ENCODE assay signal across 15 cellular contexts in genomic region chr2:2664989-2665833, GRCh38.
DNase-seq lines count a peak whose midpoint lies in the region; ATAC-seq lines count a peak whose summit lies in the region.
"Had no signal": no experiment of that assay in that cellular context is flagged by ENCODE, and none has a peak within 500 bp of the region (broad histone marks: within the 10 kb centered on the region; RNA-seq: fewer than 3 reads in every experiment).

No MANE protein-coding gene starts in this region.

- no peak overlapping the region for H2BK5ac ChIP-seq in mesendoderm (ENCODE audit: low read length)

- no peak for DNase-seq in activated T-cell treated with anti-CD3 and anti-CD28 coated beads, Interleukin-2, amount 50 U/mL, for 4 hours
- DNase-seq in activated T-cell treated with anti-CD3 and anti-CD28 coated beads, Interleukin-2, amount 50 U/mL, for 24 hours: no peak
- DNase-seq in SW480 (ENCODE audit: low spot score) (peak; percentile 90), islet precursor cell (peak; percentile 98), stromal cell of bone marrow (ENCODE audit: low read depth) (peak; percentile 3), T-helper 9 cell (no peak), left colon (no peak), mesendoderm (no peak)
- DNase-seq: activated CD4-positive, alpha-beta T cell treated with anti-CD3 and anti-CD28 coated beads for 4 hours; activated naive CD4-positive, alpha-beta T cell treated with anti-CD3 and anti-CD28 coated beads for 36 hours; dermis blood vessel endothelial cell; KBM-7; mucosa of descending colon; stimulated activated CD8-positive, alpha-beta memory T cell treated with anti-CD3 and anti-CD28 coated beads, Interleukin-4, amount 100 ng/mL, for 48 hours had no signal

- peak; percentile 16 to 32 for ATAC-seq in activated T-cell treated with anti-CD3 and anti-CD28 coated beads, Interleukin-2, amount 50 U/mL, for 4 hours
- no peak for ATAC-seq in left colon
- ATAC-seq: mucosa of descending colon, Right ventricle myocardium inferior had no signal

- no CpG with 5 or more reads among the region's 28 CpGs for whole genome bisulfite sequencing in mesendoderm (ENCODE audit: extremely low coverage, insufficient coverage, low lambda C conversion rate)

- no peak overlapping the region for H3K4me2 ChIP-seq in mesendoderm (ENCODE audit: low read length)

- intact Hi-C loops in left colon (cut with DNase I, micrococcal nuclease): no loop called here

- H3K4me1 Mint-ChIP-seq in activated T-cell treated with anti-CD3 and anti-CD28 coated beads, Interleukin-2, amount 50 U/mL, for 4 hours (ENCODE audit: low read depth): no peaks in the 10 kb centered on the region
- H3K4me1 Mint-ChIP-seq in activated T-cell treated with anti-CD3 and anti-CD28 coated beads, Interleukin-2, amount 50 U/mL, for 24 hours (ENCODE audit: low read depth): no peaks in the 10 kb centered on the region

- no peak overlapping the region for H3K27ac ChIP-seq in mesendoderm (ENCODE audit: low read depth, low read length)

- no peaks in the 10 kb centered on the region for H3K79me1 ChIP-seq in mesendoderm (ENCODE audit: low read length)

- H3K27me3 ChIP-seq in mesendoderm (ENCODE audit: insufficient read depth, low read length, poor library complexity): no peaks in the 10 kb centered on the region

- no peak overlapping the region for H3K4ac ChIP-seq in mesendoderm (ENCODE audit: low read depth, low read length)

- no peaks in the 10 kb centered on the region for H3K36me3 Mint-ChIP-seq in activated T-cell treated with anti-CD3 and anti-CD28 coated beads, Interleukin-2, amount 50 U/mL, for 4 hours (ENCODE audit: insufficient read depth)
- H3K36me3 Mint-ChIP-seq in activated T-cell treated with anti-CD3 and anti-CD28 coated beads, Interleukin-2, amount 50 U/mL, for 24 hours (ENCODE audit: low read depth): no peaks in the 10 kb centered on the region

- no peak overlapping the region for H3K23ac ChIP-seq in mesendoderm (ENCODE audit: low read length)

- peaks cover 5% of the 10 kb centered on the region for H3K9me3 Mint-ChIP-seq in activated T-cell treated with anti-CD3 and anti-CD28 coated beads, Interleukin-2, amount 50 U/mL, for 4 hours
- no peaks in the 10 kb centered on the region for H3K9me3 Mint-ChIP-seq in activated T-cell treated with anti-CD3 and anti-CD28 coated beads, Interleukin-2, amount 50 U/mL, for 24 hours

- H3K18ac ChIP-seq in mesendoderm (ENCODE audit: low read length): no peak overlapping the region

- H3K79me2 ChIP-seq in mesendoderm (ENCODE audit: control insufficient read depth, insufficient read depth, low read length): no peaks in the 10 kb centered on the region

- no peak overlapping the region for H3K56ac ChIP-seq in mesendoderm (ENCODE audit: low read length)

- H3K4me3 ChIP-seq in mesendoderm (ENCODE audit: low read length): no peak overlapping the region
- H3K4me3 ChIP-seq: mucosa of descending colon had no signal

- H2BK15ac ChIP-seq in mesendoderm (replicated peaks; ENCODE audit: low read depth): no peak overlapping the region

- no peak overlapping the region for H2AK5ac ChIP-seq in mesendoderm (ENCODE audit: low read length)

- no peak overlapping the region for H4K8ac ChIP-seq in mesendoderm (ENCODE audit: low read depth, low read length)

- H3K9ac ChIP-seq in mesendoderm (ENCODE audit: low read length): no peak overlapping the region

- H3K27ac Mint-ChIP-seq in activated T-cell treated with anti-CD3 and anti-CD28 coated beads, Interleukin-2, amount 50 U/mL, for 24 hours: no peak overlapping the region
- H3K27ac Mint-ChIP-seq: activated naive CD4-positive, alpha-beta T cell treated with anti-CD3 and anti-CD28 coated beads for 36 hours had no signal

- no peak overlapping the region for H2BK120ac ChIP-seq in mesendoderm (ENCODE audit: low read depth, low read length)

- H3K4me1 ChIP-seq in mesendoderm (ENCODE audit: control insufficient read depth, low read depth, low read length): no peaks in the 10 kb centered on the region

- no peak overlapping the region for H3K4me3 Mint-ChIP-seq in activated T-cell treated with anti-CD3 and anti-CD28 coated beads, Interleukin-2, amount 50 U/mL, for 4 hours
- no peak overlapping the region for H3K4me3 Mint-ChIP-seq in activated T-cell treated with anti-CD3 and anti-CD28 coated beads, Interleukin-2, amount 50 U/mL, for 24 hours
- H3K4me3 Mint-ChIP-seq: activated naive CD4-positive, alpha-beta T cell treated with anti-CD3 and anti-CD28 coated beads for 36 hours had no signal

- H3K27me3 Mint-ChIP-seq in activated T-cell treated with anti-CD3 and anti-CD28 coated beads, Interleukin-2, amount 50 U/mL, for 4 hours (ENCODE audit: low read depth): no peaks in the 10 kb centered on the region
- no peaks in the 10 kb centered on the region for H3K27me3 Mint-ChIP-seq in activated T-cell treated with anti-CD3 and anti-CD28 coated beads, Interleukin-2, amount 50 U/mL, for 24 hours

- no peaks in the 10 kb centered on the region for H3K36me3 ChIP-seq in mesendoderm (ENCODE audit: control insufficient read depth, insufficient read depth, low read length)

- no peak overlapping the region for H4K5ac ChIP-seq in mesendoderm (ENCODE audit: low read length)

Comparison
In these comparisons a context has a peak if more than half of its experiments do, and no peak if none do; other contexts are left out.
1. DNase-seq: peak in SW480 (single experiment), islet precursor cell (single experiment) and stromal cell of bone marrow (single experiment); none in activated T-cell treated with anti-CD3 and anti-CD28 coated beads, Interleukin-2, amount 50 U/mL, for 4 hours (single experiment), activated T-cell treated with anti-CD3 and anti-CD28 coated beads, Interleukin-2, amount 50 U/mL, for 24 hours (single experiment), T-helper 9 cell (single experiment), left colon (0 of 2) and mesendoderm (single experiment).